Comparison of ENCODE assay signal across 9 cellular contexts in genomic region chrX:154732421-154733071, GRCh38. TPM values are rescaled to one million over a fixed set of nuclear protein-coding genes. Genes with fewer than 3 reads are reported as not detected.
DNase-seq lines count a peak whose midpoint lies in the region; ATAC-seq and TF ChIP-seq lines count a peak whose summit lies in the region.
"Had no signal": no experiment of that assay in that cellular context is flagged by ENCODE, and none has a peak within 500 bp of the region (broad histone marks: within the 10 kb centered on the region; RNA-seq: fewer than 3 reads in every experiment).

No MANE protein-coding gene starts in this region.

- no peaks in the 10 kb centered on the region for H3K79me1 ChIP-seq in neuronal stem cell (ENCODE audit: low read depth, low read length)

- no peaks in the 10 kb centered on the region for H3K9me3 ChIP-seq in CD8-positive, alpha-beta T cell (ENCODE audit: low read length)
- H3K9me3 ChIP-seq in Loucy (ENCODE audit: insufficient read depth, low read depth, low read length) (no peaks in the 10 kb centered on the region), osteoblast (ENCODE audit: low read depth, low read length) (no peaks in the 10 kb centered on the region), neuronal stem cell (replicated peaks in 1 of 2; ENCODE audit: control insufficient read depth in 2 of 2, insufficient read depth in 1 of 2, low read depth in 1 of 2, low read length in 2 of 2) (no peaks in the 10 kb centered on the region)

- H3K27ac ChIP-seq in CD8-positive, alpha-beta T cell (ENCODE audit: low read depth, low read length): no peak overlapping the region
- H3K27ac ChIP-seq in osteoblast (ENCODE audit: low read depth, low read length) (peak overlapping the region; percentile 73), neuronal stem cell (replicated peaks; ENCODE audit: low read length) (no peak overlapping the region)

- H3K4ac ChIP-seq in neuronal stem cell (ENCODE audit: low read length): no peak overlapping the region

- H3K27me3 ChIP-seq in CD8-positive, alpha-beta T cell (ENCODE audit: insufficient read depth, low read length): no peaks in the 10 kb centered on the region
- no peaks in the 10 kb centered on the region for H3K27me3 ChIP-seq in Loucy (ENCODE audit: insufficient read depth, low read length, poor library complexity, severe bottlenecking)
- H3K27me3 ChIP-seq in osteoblast (ENCODE audit: insufficient read depth, low read length): no peaks in the 10 kb centered on the region
- H3K27me3 ChIP-seq in neuronal stem cell (ENCODE audit: control insufficient read depth in 3 of 3, insufficient read depth in 3 of 3, low read depth in 1 of 3, low read length in 3 of 3): peaks cover 0 to 55% (median 0%) of the 10 kb centered on the region in 3 experiments

- peak overlapping the region; percentile 74 for H3K4me2 ChIP-seq in Loucy (ENCODE audit: low read depth, low read length, poor library complexity, severe bottlenecking)
- H3K4me2 ChIP-seq in osteoblast (ENCODE audit: insufficient read depth, low read length): peak overlapping the region; percentile 33
- H3K4me2 ChIP-seq in neuronal stem cell (ENCODE audit: insufficient read depth, low read length, poor library complexity, severe bottlenecking): no peak overlapping the region

- H3K9me2 ChIP-seq in Loucy (replicated peaks; ENCODE audit: low read depth, low read length): no peaks in the 10 kb centered on the region

- peak overlapping the region; percentile 64 for H3K4me3 Mint-ChIP-seq in CD8-positive, alpha-beta T cell
- H3K4me3 Mint-ChIP-seq in MCF 10A (ENCODE audit: unreplicated experiment): no peak overlapping the region
- H3K4me3 Mint-ChIP-seq: H9 had no signal

- no peak overlapping the region for H2AK5ac ChIP-seq in neuronal stem cell (ENCODE audit: low read depth, low read length)

- H3K18ac ChIP-seq in neuronal stem cell (ENCODE audit: low read length): no peak overlapping the region

- H3F3A ChIP-seq in Loucy (ENCODE audit: low read depth): peaks cover 12% of the 10 kb centered on the region; the same call in 1 of the 2 replicates

- no peaks in the 10 kb centered on the region for H3K36me3 Mint-ChIP-seq in CD8-positive, alpha-beta T cell
- no peaks in the 10 kb centered on the region for H3K36me3 Mint-ChIP-seq in MCF 10A (ENCODE audit: insufficient read depth, unreplicated experiment)

- POLR2A ChIA-PET in CD8-positive, alpha-beta T cell (lab: Charles Lee): interaction anchor here (0.9 to 3.1 kb wide), 2 partner anchors 18 to 30 kb away, joined by 3 to 13 read pairs; partner anchors contain the start of genes DKC1 and GAB3
- POLR2A ChIA-PET in MCF 10A (lab: Yijun Ruan, JAX): interaction anchor here (1.3 to 5.8 kb wide), 4 partner anchors 13 to 132 kb away, joined by 3 to 37 read pairs (median 20); partner anchors contain the start of gene GAB3

- no peaks in the 10 kb centered on the region for H3K27me3 Mint-ChIP-seq in CD8-positive, alpha-beta T cell (ENCODE audit: low read depth)
- H3K27me3 Mint-ChIP-seq in MCF 10A (ENCODE audit: insufficient read depth, unreplicated experiment): no peaks in the 10 kb centered on the region

- no peak overlapping the region; the same call in 1 of the 2 replicates for H2AFZ ChIP-seq in Loucy (ENCODE audit: low read length)
- H2AFZ ChIP-seq in osteoblast (ENCODE audit: low read length): no peak overlapping the region
- H2AFZ ChIP-seq in neuronal stem cell (ENCODE audit: low read length): no peak overlapping the region

- no peak overlapping the region for H2BK15ac ChIP-seq in neuronal stem cell (ENCODE audit: low read length)

- BruUV-seq in MCF 10A (replicated peaks; lab: Mats Ljungman, UMichigan): no TSS peak

- intact Hi-C loops in CD8-positive, alpha-beta T cell (cut with DNase I, micrococcal nuclease): loop anchor here in 1 of 2 experiments (2.0 kb wide), 1 partner anchor 14 kb away; no protein-coding TSS in a partner anchor
- intact Hi-C loops in MCF 10A (cut with micrococcal nuclease): no loop called here

- no peak overlapping the region for H4K8ac ChIP-seq in neuronal stem cell (ENCODE audit: low read depth, low read length)

- CTCF ChIA-PET in CD8-positive, alpha-beta T cell (lab: Charles Lee): interaction anchor here (1.3 to 10.4 kb wide), 3 partner anchors 14 to 16 kb away, joined by 3 to 110 read pairs (median 23); partner anchors contain the start of gene GAB3
- CTCF ChIA-PET in MCF 10A (lab: Yijun Ruan, JAX): interaction anchor here (0.9 to 6.1 kb wide), 3 partner anchors 14 to 19 kb away, joined by 3 to 62 read pairs (median 35); no protein-coding TSS in a partner anchor

- no peaks in the 10 kb centered on the region for H3K9me3 Mint-ChIP-seq in CD8-positive, alpha-beta T cell
- H3K9me3 Mint-ChIP-seq in MCF 10A (ENCODE audit: unreplicated experiment): no peaks in the 10 kb centered on the region

- no peak overlapping the region for H2BK5ac ChIP-seq in neuronal stem cell (ENCODE audit: low read length)

- H3K4me3 ChIP-seq in CD8-positive, alpha-beta T cell (ENCODE audit: low read depth, low read length): no peak overlapping the region
- H3K4me3 ChIP-seq in Loucy (ENCODE audit: low read length, poor library complexity, severe bottlenecking) (peak overlapping the region; percentile 48), osteoblast (ENCODE audit: insufficient read depth, low read length) (no peak overlapping the region), neuronal stem cell (ENCODE audit: low read length in 2 of 2) (no peak overlapping the region)

- no CpG with 5 or more reads among the region's 5 CpGs for WGBS in neuronal stem cell (ENCODE audit: extremely low coverage in 2 of 2, insufficient read length in 2 of 2, insufficient replicate concordance in 1 of 2), 2 donors

- peak overlapping the region; percentile 71 for H3K9ac ChIP-seq in Loucy (ENCODE audit: low read depth, low read length, poor library complexity, severe bottlenecking)
- no peak overlapping the region for H3K9ac ChIP-seq in neuronal stem cell (ENCODE audit: low read depth, low read length, poor library complexity)

- H3K79me2 ChIP-seq in Loucy (ENCODE audit: insufficient read depth, low read length): peaks cover 24% of the 10 kb centered on the region
- H3K79me2 ChIP-seq in osteoblast (ENCODE audit: insufficient read depth, low read length): no peaks in the 10 kb centered on the region

- no peak overlapping the region for H3K14ac ChIP-seq in neuronal stem cell (ENCODE audit: low read length)

- no peak for ATAC-seq in CD8-positive, alpha-beta T cell
- ATAC-seq in GM21576 (IDR thresholded peaks at IDR 0.05; ENCODE audit: unreplicated experiment): no peak

- no peak overlapping the region for H2BK12ac ChIP-seq in neuronal stem cell (ENCODE audit: low read length)

- H4K20me1 ChIP-seq in Loucy (ENCODE audit: insufficient read depth, low read length, poor library complexity, severe bottlenecking) (no peaks in the 10 kb centered on the region), osteoblast (ENCODE audit: insufficient read depth, low read length) (no peaks in the 10 kb centered on the region)

- peak overlapping the region; percentile 97 for H3K27ac Mint-ChIP-seq in CD8-positive, alpha-beta T cell
- peak overlapping the region; percentile 77 for H3K27ac Mint-ChIP-seq in MCF 10A (ENCODE audit: low read depth, unreplicated experiment)
- H3K27ac Mint-ChIP-seq: H9 had no signal

- H4K91ac ChIP-seq in neuronal stem cell (ENCODE audit: low read depth, low read length, poor library complexity): no peak overlapping the region

- peaks cover 88% of the 10 kb centered on the region for H3K4me1 ChIP-seq in CD8-positive, alpha-beta T cell (ENCODE audit: insufficient read depth, low read length)
- peaks cover 92% of the 10 kb centered on the region for H3K4me1 ChIP-seq in Loucy (ENCODE audit: insufficient read depth, low read length, poor library complexity, severe bottlenecking)
- H3K4me1 ChIP-seq in osteoblast (ENCODE audit: insufficient read depth, low read length): peaks cover 75% of the 10 kb centered on the region
- peaks cover 0 to 4% of the 10 kb centered on the region in 2 donors for H3K4me1 ChIP-seq in neuronal stem cell (ENCODE audit: control insufficient read depth in 2 of 2, insufficient read depth in 1 of 2, low read depth in 1 of 2, low read length in 2 of 2)

- H3K23ac ChIP-seq in neuronal stem cell (ENCODE audit: low read depth, low read length, poor library complexity): no peak overlapping the region

- H3K36me3 ChIP-seq in CD8-positive, alpha-beta T cell (ENCODE audit: insufficient read depth, low read length): no peaks in the 10 kb centered on the region
- H3K36me3 ChIP-seq in Loucy (ENCODE audit: insufficient read depth, low read length) (no peaks in the 10 kb centered on the region), osteoblast (ENCODE audit: insufficient read depth, low read length) (no peaks in the 10 kb centered on the region), neuronal stem cell (replicated peaks in 1 of 2; ENCODE audit: control insufficient read depth in 2 of 2, insufficient read depth in 2 of 2, low read length in 2 of 2) (no peaks in the 10 kb centered on the region)

- H3K4me1 Mint-ChIP-seq in CD8-positive, alpha-beta T cell (ENCODE audit: low read depth): peaks cover 99% of the 10 kb centered on the region
- H3K4me1 Mint-ChIP-seq in MCF 10A (ENCODE audit: insufficient read depth, unreplicated experiment): peaks cover 92% of the 10 kb centered on the region

- no peak for TF ChIP-seq CTCF in CD8-positive, alpha-beta T cell (IDR thresholded peaks at IDR 0.05)
- TF ChIP-seq CTCF in Loucy (conservative IDR thresholded peaks at IDR 0.05; ENCODE audit: low read length) (no peak), MCF 10A (IDR thresholded peaks at IDR 0.05; ENCODE audit: unreplicated experiment) (no peak), osteoblast (IDR thresholded peaks at IDR 0.05; ENCODE audit: extremely low read depth, low read depth, low read length) (no peak)

- no peak for DNase-seq in CD8-positive, alpha-beta T cell
- DNase-seq in MCF 10A (ENCODE audit: unreplicated experiment): peak; percentile 85
- DNase-seq in osteoblast (ENCODE audit: insufficient read length, low spot score, missing footprints): no peak
- no peak for DNase-seq in DMS 273 treated with DMSO at 0.1 percent for 48 hours (lab: John Stamatoyannopoulos, UW)
- no peak for DNase-seq in globus pallidus (ENCODE audit: low spot score)
- DNase-seq in neuronal stem cell (ENCODE audit: low spot score): no peak
- DNase-seq: H9 had no signal

- H2BK120ac ChIP-seq in neuronal stem cell (ENCODE audit: low read depth, low read length): no peak overlapping the region

RNA-seq across cellular contexts. Expression of gene GAB3, which starts 18.3 kb away (rescaled TPM):
- total RNA-seq in CD8-positive, alpha-beta T cell: 1 to 10 TPM; 5.0 to 5.6 TPM
- total RNA-seq in MCF 10A (2022) (2.0 and 2.1 TPM in 2 replicates), osteoblast (3.2 and 6.9 TPM in 2 replicates)
- polyA plus RNA-seq in neuronal stem cell (2013, experiment 1 of 2): 0.01 TPM
- polyA plus RNA-seq in neuronal stem cell (2013, experiment 2 of 2): under 0.01 TPM

RNA-seq across cellular contexts. Expression of gene DKC1, which starts 30.1 kb away (rescaled TPM):
- 10 to 100 TPM; 68.0 to 72.8 TPM for total RNA-seq in CD8-positive, alpha-beta T cell
- total RNA-seq in MCF 10A (2022) (149 and 196 TPM in 2 replicates), osteoblast (30.8 and 31.8 TPM in 2 replicates)
- polyA plus RNA-seq in neuronal stem cell (2013, experiment 1 of 2): 71.0 TPM
- 71.8 TPM for polyA plus RNA-seq in neuronal stem cell (2013, experiment 2 of 2)
